Comparison of ENCODE assay signal across 19 cellular contexts in genomic region chr11:114090225-114090624, GRCh38. TPM values are rescaled to one million over a fixed set of nuclear protein-coding genes. Genes with fewer than 3 reads are reported as not detected.
A peak's percentile ranks its signal among the peaks of the same experiment; 100 is the strongest.
DNase-seq lines count a peak whose midpoint lies in the region; ATAC-seq and TF ChIP-seq lines count a peak whose summit lies in the region.
"Had no signal": no experiment of that assay in that cellular context is flagged by ENCODE, and none has a peak within 500 bp of the region (broad histone marks: within the 10 kb centered on the region; RNA-seq: fewer than 3 reads in every experiment).

No MANE protein-coding gene starts in this region.

- no peak overlapping the region for H2BK12ac ChIP-seq in trophoblast cell (ENCODE audit: low read length)

- no peaks in the 10 kb centered on the region for H3K79me2 ChIP-seq in trophoblast cell (ENCODE audit: control insufficient read depth, insufficient read depth, low read length, poor library complexity)

- H2AFZ ChIP-seq in trophoblast cell (ENCODE audit: insufficient read depth, low read length, poor library complexity): no peak overlapping the region

- no peaks in the 10 kb centered on the region for H3K27me3 ChIP-seq in adipocyte (replicated peaks; ENCODE audit: control insufficient read depth, insufficient read depth, low read length)
- H3K27me3 ChIP-seq in esophagus muscularis mucosa: no peaks in the 10 kb centered on the region
- no peaks in the 10 kb centered on the region for H3K27me3 ChIP-seq in tibial artery
- H3K27me3 ChIP-seq in trophoblast cell (ENCODE audit: insufficient read depth, low read length): no peaks in the 10 kb centered on the region
- H3K27me3 ChIP-seq: upper lobe of right lung had no signal

- no peaks in the 10 kb centered on the region for H3K27me3 Mint-ChIP-seq in neural crest cell (ENCODE audit: low read depth)

- H3K4ac ChIP-seq in trophoblast cell (ENCODE audit: low read depth, low read length): no peak overlapping the region

- H4K91ac ChIP-seq in trophoblast cell (ENCODE audit: low read depth, low read length): no peak overlapping the region

- H4K8ac ChIP-seq in trophoblast cell (ENCODE audit: low read depth, low read length): no peak overlapping the region

- no peak overlapping the region for H3K18ac ChIP-seq in trophoblast cell (ENCODE audit: low read length)

- TF ChIP-seq POLR2A in esophagus muscularis mucosa (IDR thresholded peaks at IDR 0.05; ENCODE audit: low read depth): no peak

- DNase-seq in adipocyte (ENCODE audit: low read depth) (no peak), esophagus muscularis mucosa (ENCODE audit: extremely low spot score) (no peak), neural crest cell (ENCODE audit: low read depth, low spot score) (no peak), tibial artery (no peak), mucosa of gallbladder (ENCODE audit: low spot score) (no peak), trophoblast cell (no peak), NCI-H345 treated with DMSO at 0.1 percent for 48 hours (lab: John Stamatoyannopoulos, UW; ENCODE audit: unreplicated experiment) (no peak)
- DNase-seq: activated CD4-positive, alpha-beta T cell treated with anti-CD3 and anti-CD28 coated beads, Interleukin-2, amount 50 U/mL, for 1 hour; activated CD8-positive, alpha-beta memory T cell treated with anti-CD3 and anti-CD28 coated beads, Interleukin-2, amount 50 U/mL, for 48 hours; activated gamma-delta T cell; amniotic stem cell; cerebellar nuclear complex; GOT3; mesendoderm; NCI-H1417 treated with DMSO at 0.1 percent for 48 hours; stimulated activated CD4-positive, alpha-beta T cell treated with anti-CD3 and anti-CD28 coated beads, Interleukin-15, amount 100 ng/mL, for 24 hours; upper lobe of right lung had no signal

- H3K4me1 Mint-ChIP-seq in neural crest cell: peaks cover 83% of the 10 kb centered on the region

- H2BK5ac ChIP-seq in trophoblast cell (ENCODE audit: low read depth, low read length, poor library complexity): no peak overlapping the region

- no peak for ATAC-seq in GM21423 (IDR thresholded peaks at IDR 0.05; ENCODE audit: unreplicated experiment)
- ATAC-seq: upper lobe of right lung had no signal

- H3K23ac ChIP-seq in trophoblast cell (ENCODE audit: low read length): no peak overlapping the region

- TF ChIP-seq CTCF in esophagus muscularis mucosa (IDR thresholded peaks at IDR 0.05): no peak
- no peak for TF ChIP-seq CTCF in neural crest cell (conservative IDR thresholded peaks at IDR 0.05)
- no peak for TF ChIP-seq CTCF in tibial artery (IDR thresholded peaks at IDR 0.05)

- no peak overlapping the region for H3K14ac ChIP-seq in trophoblast cell (ENCODE audit: low read length)

- H3K36me3 ChIP-seq in adipocyte (ENCODE audit: control insufficient read depth, insufficient read depth, low read length, severe bottlenecking): peaks cover 78% of the 10 kb centered on the region
- H3K36me3 ChIP-seq in esophagus muscularis mucosa: peaks cover 24 to 99% (median 65%) of the 10 kb centered on the region in 4 donors
- peaks cover 41 to 93% (median 84%) of the 10 kb centered on the region in 3 donors for H3K36me3 ChIP-seq in tibial artery
- H3K36me3 ChIP-seq in trophoblast cell (ENCODE audit: control insufficient read depth in 1 of 2, insufficient read depth in 2 of 2, low read length in 2 of 2): no peaks in the 10 kb centered on the region

- no peak overlapping the region for H3K4me2 ChIP-seq in trophoblast cell (ENCODE audit: low read length)

- H3K9me3 Mint-ChIP-seq in neural crest cell: no peaks in the 10 kb centered on the region

- peak overlapping the region in 3 of 4 donors; percentile 23 to 48 (median 40) for H3K27ac ChIP-seq in esophagus muscularis mucosa (replicated peaks in 1 of 4)
- peak overlapping the region; percentile 73 to 78 for H3K27ac ChIP-seq in tibial artery
- no peak overlapping the region for H3K27ac ChIP-seq in trophoblast cell (ENCODE audit: low read depth, low read length)
- H3K27ac ChIP-seq: upper lobe of right lung had no signal

- H3K27ac Mint-ChIP-seq in neural crest cell (ENCODE audit: unreplicated experiment): peak overlapping the region; percentile 99

- H3K4me3 Mint-ChIP-seq in neural crest cell: peak overlapping the region; percentile 52

- H3K4me3 ChIP-seq in adipocyte (ENCODE audit: low read length): no peak overlapping the region
- peak overlapping the region in 3 of 4 donors; percentile 7 to 24 (median 17) for H3K4me3 ChIP-seq in esophagus muscularis mucosa
- H3K4me3 ChIP-seq in tibial artery: peak overlapping the region; percentile 2 to 16
- no peak overlapping the region for H3K4me3 ChIP-seq in trophoblast cell (ENCODE audit: low read depth, low read length)
- H3K4me3 ChIP-seq: upper lobe of right lung had no signal

- intact Hi-C loops in esophagus muscularis mucosa (cut with DNase I): no loop called here
- intact Hi-C loops in tibial artery (cut with DNase I; ENCODE audit: low total_unique reads): no loop called here

- H3K9ac ChIP-seq in adipocyte (ENCODE audit: low read length): peak overlapping the region; percentile 30
- H3K9ac ChIP-seq in trophoblast cell (ENCODE audit: low read length): no peak overlapping the region

- H3K79me1 ChIP-seq in trophoblast cell (ENCODE audit: low read length): no peaks in the 10 kb centered on the region

- 72% methylated on average over 4 of the region's 4 CpGs for WGBS in esophagus muscularis mucosa
- no CpG with 5 or more reads among the region's 4 CpGs for WGBS in trophoblast cell (ENCODE audit: extremely low coverage, insufficient coverage, insufficient read length)

- peaks cover 80% of the 10 kb centered on the region for H3K4me1 ChIP-seq in adipocyte (ENCODE audit: control insufficient read depth, insufficient read depth, low read length)
- H3K4me1 ChIP-seq in esophagus muscularis mucosa: peaks cover 93 to 100% (median 97%) of the 10 kb centered on the region in 4 donors
- peaks cover 14 to 100% (median 96%) of the 10 kb centered on the region in 4 donors for H3K4me1 ChIP-seq in tibial artery
- H3K4me1 ChIP-seq in trophoblast cell (ENCODE audit: control insufficient read depth in 1 of 2, insufficient read depth in 2 of 2, low read length in 2 of 2): peaks cover 0 to 6% of the 10 kb centered on the region in 2 experiments

- no peak overlapping the region for H2BK120ac ChIP-seq in trophoblast cell (ENCODE audit: insufficient read depth, low read length, poor library complexity)

- peaks cover 10% of the 10 kb centered on the region for H3K36me3 Mint-ChIP-seq in neural crest cell (ENCODE audit: low read depth)

- no peak overlapping the region for H2AK5ac ChIP-seq in trophoblast cell (ENCODE audit: low read length)

- no peak for TF ChIP-seq EP300 in esophagus muscularis mucosa (IDR thresholded peaks at IDR 0.05)

- H4K12ac ChIP-seq in trophoblast cell (ENCODE audit: low read depth, low read length): no peak overlapping the region

- H3K9me3 ChIP-seq in adipocyte (ENCODE audit: control insufficient read depth, low read length) (no peaks in the 10 kb centered on the region), esophagus muscularis mucosa (no peaks in the 10 kb centered on the region), tibial artery (no peaks in the 10 kb centered on the region), trophoblast cell (ENCODE audit: insufficient read depth, low read depth, low read length) (peaks cover 2% of the 10 kb centered on the region)
- H3K9me3 ChIP-seq: upper lobe of right lung had no signal

RNA-seq across cellular contexts. Expression of gene ZBTB16, which starts 30.7 kb away (rescaled TPM):
- 100 to 1,000 TPM; 175 to 319 (median 222) TPM for total RNA-seq in esophagus muscularis mucosa
- total RNA-seq in neural crest cell: 36.6 and 39.4 TPM in 2 replicates
- total RNA-seq in mucosa of gallbladder: 85.4 TPM
- polyA plus RNA-seq in trophoblast cell (2013): 0.06 and 0.07 TPM in 2 replicates
- polyA plus RNA-seq: BJ had no signal

Comparison
In these comparisons a context has a peak if more than half of its experiments do, and no peak if none do; other contexts are left out.
1. H3K4me3 ChIP-seq: peak in esophagus muscularis mucosa (3 of 4) and tibial artery (2 of 2); none in adipocyte (single experiment) and trophoblast cell (single experiment).